ENCODE assay signal across 18 cellular contexts in the genomic region with DNA sequence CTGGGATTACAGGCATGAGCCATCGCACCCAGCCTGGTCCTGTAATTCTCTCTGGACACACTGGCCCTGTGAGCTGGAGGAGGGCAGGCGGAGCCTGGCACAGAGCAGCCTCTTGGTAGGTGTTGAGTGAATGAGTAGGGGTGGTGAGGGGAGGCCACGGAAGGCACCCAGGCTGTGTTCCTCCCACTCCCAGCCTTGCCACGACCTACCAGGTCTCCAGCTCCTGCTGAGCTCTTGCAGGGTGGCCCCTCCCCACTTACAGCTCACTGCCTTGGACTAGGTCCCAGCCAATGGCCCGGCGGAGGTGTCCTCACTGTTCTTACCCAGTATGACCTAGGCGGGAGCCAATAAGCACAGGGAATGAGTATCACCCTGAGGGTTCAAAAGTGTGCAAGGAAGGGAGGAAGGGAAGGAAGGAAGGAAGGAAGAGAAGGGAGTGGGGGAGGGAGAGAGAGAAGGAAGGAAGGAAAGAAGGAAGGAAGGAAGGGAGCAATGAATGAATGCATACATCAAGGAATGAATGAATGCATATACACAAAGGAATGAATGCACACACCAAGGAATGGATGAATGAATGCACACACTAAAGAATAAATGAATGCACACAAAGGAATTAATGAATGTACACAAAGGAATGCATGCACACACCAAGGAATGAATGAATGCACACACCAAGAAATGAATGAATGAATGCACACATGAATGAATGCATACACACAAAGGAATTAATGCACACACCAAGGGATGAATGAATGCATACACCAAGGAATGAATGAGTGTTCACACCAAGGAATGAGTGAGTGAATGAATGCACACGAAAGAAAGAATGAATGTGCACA. TPM values are rescaled to one million over a fixed set of nuclear protein-coding genes. Genes with fewer than 3 reads are reported as not detected.
DNase-seq lines count a peak whose midpoint lies in the region; ATAC-seq, FAIRE-seq and TF ChIP-seq lines count a peak whose summit lies in the region.
"Had no signal": no experiment of that assay in that cellular context is flagged by ENCODE, and none has a peak within 500 bp of the region (broad histone marks: within the 10 kb centered on the region; RNA-seq: fewer than 3 reads in every experiment).

No MANE protein-coding gene starts in this region.

- peaks cover 69% of the 10 kb centered on the region for H3K4me1 ChIP-seq in left ventricle myocardium inferior
- no peaks in the 10 kb centered on the region for H3K4me1 ChIP-seq in upper lobe of right lung
- peaks cover 4 to 8% of the 10 kb centered on the region in 2 donors for H3K4me1 ChIP-seq in kidney (ENCODE audit: control insufficient read depth in 1 of 2, insufficient read depth in 1 of 2, low read depth in 1 of 2, low read length in 2 of 2)
- H3K4me1 ChIP-seq: lower lobe of right lung had no signal

- H3K36me3 ChIP-seq in left ventricle myocardium inferior, result no peaks in the 10 kb centered on the region
- no peaks in the 10 kb centered on the region for H3K36me3 ChIP-seq in upper lobe of right lung
- H3K36me3 ChIP-seq in kidney (ENCODE audit: control insufficient read depth in 1 of 2, insufficient read depth in 2 of 2, low read length in 2 of 2), result no peaks in the 10 kb centered on the region
- H3K36me3 ChIP-seq: lower lobe of right lung had no signal

- H3K4me3 ChIP-seq in left ventricle myocardium inferior (no peak overlapping the region), upper lobe of right lung (no peak overlapping the region), kidney (ENCODE audit: low read length in 2 of 2) (no peak overlapping the region)
- H3K4me3 ChIP-seq: body of pancreas, GM23248, lower lobe of right lung had no signal

- ATAC-seq in Right ventricle myocardium inferior (peak; percentile 74), upper lobe of right lung (peak; percentile 17), HG02885 (IDR thresholded peaks at IDR 0.05; ENCODE audit: poor library complexity, unreplicated experiment) (no peak), GM19463 (IDR thresholded peaks at IDR 0.05; ENCODE audit: unreplicated experiment) (no peak)
- ATAC-seq: activated CD8-positive, alpha-beta memory T cell treated with anti-CD3 and anti-CD28 coated beads, Interleukin-2, amount 10 ng/mL, durations not matched to agents 7 days and 5 days; body of pancreas; lower lobe of right lung had no signal

- intact Hi-C loops in Right ventricle myocardium inferior (cut with DNase I) (loop anchor here (2.0 kb wide), 1 partner anchor 16 kb away; no protein-coding TSS in a partner anchor), cardiac septum (cut with DNase I) (no loop called here), left ventricle myocardium inferior (cut with micrococcal nuclease) (no loop called here), upper lobe of right lung (cut with DNase I) (no loop called here), kidney (cut with DNase I) (no loop called here)

- H3K27me3 ChIP-seq in left ventricle myocardium inferior (ENCODE audit: low read depth) (no peaks in the 10 kb centered on the region), upper lobe of right lung (no peaks in the 10 kb centered on the region)
- H3K27me3 ChIP-seq: body of pancreas had no signal

- DNase-seq in Right ventricle myocardium inferior (ENCODE audit: missing footprints) (peak; percentile 79), cardiac septum (ENCODE audit: low spot score) (no peak), RCC 7860 (ENCODE audit: low spot score) (peak; percentile 55), left ventricle myocardium inferior (peak; percentile 62), upper lobe of right lung (no peak), kidney (no peak)
- DNase-seq: activated CD4-positive, alpha-beta T cell treated with anti-CD3 and anti-CD28 coated beads for 4 hours; activated CD8-positive, alpha-beta memory T cell treated with anti-CD3 and anti-CD28 coated beads, Interleukin-2, amount 10 ng/mL, durations not matched to agents 7 days and 5 days; body of pancreas; GM23248; lower lobe of right lung; NCI-H1105 treated with DMSO at 0.1 percent for 48 hours; retina; SHP77 had no signal

- FAIRE-seq in RCC 7860 (lab: Jason Lieb, UNC), result no peak
- FAIRE-seq in kidney (lab: Jason Lieb, UNC), result no peak
- FAIRE-seq: G401.6 had no signal

- H3K27ac ChIP-seq in left ventricle myocardium inferior (replicated peaks) (peak overlapping the region; percentile 87), upper lobe of right lung (no peak overlapping the region), kidney (ENCODE audit: low read depth in 2 of 2, low read length in 2 of 2) (no peak overlapping the region)
- H3K27ac ChIP-seq: body of pancreas, C4-2B, GM23248, lower lobe of right lung had no signal

- H3K9ac ChIP-seq in kidney (ENCODE audit: low read length in 2 of 2), result no peak overlapping the region
- H3K9ac ChIP-seq: GM23248 had no signal

- TF ChIP-seq CTCF in left ventricle myocardium inferior (IDR thresholded peaks at IDR 0.05; ENCODE audit: borderline replicate concordance) (no peak), upper lobe of right lung (IDR thresholded peaks at IDR 0.05) (no peak), kidney (IDR thresholded peaks at IDR 0.05; ENCODE audit: borderline replicate concordance, extremely low read depth, insufficient read depth) (no peak)

- H3K9me3 ChIP-seq in left ventricle myocardium inferior (replicated peaks), result no peaks in the 10 kb centered on the region
- H3K9me3 ChIP-seq in upper lobe of right lung, result no peaks in the 10 kb centered on the region
- H3K9me3 ChIP-seq in kidney (ENCODE audit: control insufficient read depth in 1 of 2, low read length in 2 of 2), result no peaks in the 10 kb centered on the region
- H3K9me3 ChIP-seq: body of pancreas, lower lobe of right lung had no signal

RNA-seq across cellular contexts. Expression of a gene that starts 45.5 kb away (rescaled TPM):
- total RNA-seq in Right ventricle myocardium inferior, result 19.1 TPM
- 13.2 TPM for total RNA-seq in cardiac septum
- 15.8 TPM for total RNA-seq in left ventricle myocardium inferior
- total RNA-seq in upper lobe of right lung, result 30.5 TPM
- 35.8 TPM for total RNA-seq in kidney
- 28.2 TPM for polyA plus RNA-seq in kidney (ENCODE audit: insufficient read depth, low read depth, low replicate concordance)

Comparison
In these comparisons a context has a peak if more than half of its experiments do, and no peak if none do; other contexts are left out.
1. DNase-seq: peak in Right ventricle myocardium inferior (single experiment), RCC 7860 (single experiment) and left ventricle myocardium inferior (single experiment); none in cardiac septum (single experiment), upper lobe of right lung (single experiment) and kidney (single experiment).
2. ATAC-seq: peak in Right ventricle myocardium inferior (single experiment) and upper lobe of right lung (single experiment); none in HG02885 (single experiment) and GM19463 (single experiment).